In the genomic region with DNA sequence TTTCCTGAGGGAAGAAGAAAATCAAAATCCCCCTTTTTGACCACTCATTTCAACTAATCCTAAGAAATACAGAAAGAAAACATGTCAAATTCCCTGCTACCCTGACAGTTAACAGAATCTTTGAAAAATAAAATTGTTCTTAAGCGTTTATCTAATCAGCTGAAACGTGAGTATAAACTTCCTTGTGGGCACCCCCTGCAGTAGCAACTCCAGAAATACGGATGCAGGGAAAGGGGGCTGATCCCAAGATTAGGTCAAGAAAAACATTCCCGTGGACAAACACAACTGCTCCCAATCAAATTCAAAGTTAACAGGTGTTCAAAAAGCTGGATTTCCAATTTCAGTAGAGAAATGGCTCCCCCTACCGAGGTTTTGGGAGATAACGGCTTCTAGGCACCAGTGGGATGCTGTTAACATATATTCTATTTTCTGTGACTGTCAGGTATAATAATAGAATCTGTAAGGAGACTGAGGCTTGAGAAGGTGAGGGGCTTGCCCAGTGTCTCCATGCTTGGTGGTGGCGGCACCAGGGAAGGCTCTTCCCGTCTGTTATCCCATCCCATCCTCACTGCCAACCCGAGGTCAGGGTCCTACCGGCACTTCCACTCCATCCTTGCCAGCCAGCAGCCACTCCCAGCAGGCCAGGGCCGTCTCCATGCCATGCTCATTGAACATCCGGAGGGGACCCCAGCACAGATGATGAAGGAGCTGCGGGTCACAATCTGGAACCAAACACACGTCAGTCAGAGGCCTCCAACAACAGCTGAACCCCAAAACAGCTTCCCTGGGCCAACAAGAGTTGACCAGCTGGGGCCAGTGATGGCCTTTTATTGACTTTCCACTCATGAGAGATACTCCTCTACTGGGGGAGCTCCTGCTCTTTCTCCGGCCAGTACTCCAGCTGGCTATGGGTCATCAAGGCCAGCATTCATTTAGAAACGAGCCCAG, we compare ENCODE assay signal across 8 cellular contexts. TPM values are rescaled to one million over a fixed set of nuclear protein-coding genes. Genes with fewer than 3 reads are reported as not detected.
DNase-seq lines count a peak whose midpoint lies in the region; ATAC-seq and TF ChIP-seq lines count a peak whose summit lies in the region.

No MANE protein-coding gene starts in this region.

- ATAC-seq in natural killer cell (no peak), HG03571 (IDR thresholded peaks at IDR 0.05; ENCODE audit: unreplicated experiment) (no peak), HG02870 (IDR thresholded peaks at IDR 0.05; ENCODE audit: unreplicated experiment) (no peak)
- no peak for ATAC-seq in natural killer cell treated with Interleukin-12 subunit alpha and Interleukin-12 subunit beta and Interleukin-15 and Interleukin-18, amount 100 ng/mL, for 72 hours

- intact Hi-C loops in natural killer cell (cut with micrococcal nuclease), result loop anchor here (2.0 to 5.0 kb wide), 2 partner anchors 135 to 325 kb away; no protein-coding TSS in a partner anchor

- H3K27me3 Mint-ChIP-seq in natural killer cell (ENCODE audit: low read depth in 2 of 2), result no peaks in the 10 kb centered on the region
- no peaks in the 10 kb centered on the region for H3K27me3 Mint-ChIP-seq in natural killer cell treated with Interleukin-12 subunit alpha and Interleukin-12 subunit beta and Interleukin-15 and Interleukin-18, amount 100 ng/mL, for 72 hours

- H3K4me3 Mint-ChIP-seq in natural killer cell, result no peak overlapping the region
- no peak overlapping the region for H3K4me3 Mint-ChIP-seq in natural killer cell treated with Interleukin-12 subunit alpha and Interleukin-12 subunit beta and Interleukin-15 and Interleukin-18, amount 100 ng/mL, for 72 hours

- H3K4me1 Mint-ChIP-seq in natural killer cell, result peaks cover 5 to 6% of the 10 kb centered on the region in 2 donors
- peaks cover 3 to 9% of the 10 kb centered on the region in 2 donors for H3K4me1 Mint-ChIP-seq in natural killer cell treated with Interleukin-12 subunit alpha and Interleukin-12 subunit beta and Interleukin-15 and Interleukin-18, amount 100 ng/mL, for 72 hours (ENCODE audit: low read depth in 2 of 2)

- no peak overlapping the region for H3K27ac Mint-ChIP-seq in natural killer cell
- no peak overlapping the region for H3K27ac Mint-ChIP-seq in natural killer cell treated with Interleukin-12 subunit alpha and Interleukin-12 subunit beta and Interleukin-15 and Interleukin-18, amount 100 ng/mL, for 72 hours

- DNase-seq in natural killer cell (no peak), NCI-H2227 treated with DMSO at 0.1 percent for 48 hours (lab: John Stamatoyannopoulos, UW) (peak; percentile 14), globus pallidus (ENCODE audit: low spot score) (peak; percentile 19)
- DNase-seq in natural killer cell treated with Interleukin-12 subunit alpha and Interleukin-12 subunit beta and Interleukin-15 and Interleukin-18, amount 100 ng/mL, for 72 hours (ENCODE audit: low spot score), result no peak
- peak; percentile 47 to 54 for DNase-seq in activated T-cell treated with anti-CD3 and anti-CD28 coated beads, Interleukin-2, amount 50 U/mL, for 48 hours
- DNase-seq in stimulated activated CD4-positive, alpha-beta T cell treated with anti-CD3 and anti-CD28 coated beads, Interleukin-12 subunit alpha, Interleukin-12 subunit beta, amount 100 ng/mL, for 4 hours, result peak; percentile 25

- H3K9me3 Mint-ChIP-seq in natural killer cell, result no peaks in the 10 kb centered on the region
- H3K9me3 Mint-ChIP-seq in natural killer cell treated with Interleukin-12 subunit alpha and Interleukin-12 subunit beta and Interleukin-15 and Interleukin-18, amount 100 ng/mL, for 72 hours, result no peaks in the 10 kb centered on the region

- peaks cover 8% of the 10 kb centered on the region for H3K36me3 Mint-ChIP-seq in natural killer cell
- peaks cover 16% of the 10 kb centered on the region for H3K36me3 Mint-ChIP-seq in natural killer cell treated with Interleukin-12 subunit alpha and Interleukin-12 subunit beta and Interleukin-15 and Interleukin-18, amount 100 ng/mL, for 72 hours

- peak; percentile 77 for TF ChIP-seq CTCF in natural killer cell (IDR thresholded peaks at IDR 0.05)

RNA-seq across cellular contexts. Expression of gene SERPIND1, which starts 32.0 kb away (rescaled TPM):
- under 1 TPM in 1 of 3 donors, not detected in 2; 0.43 TPM for total RNA-seq in natural killer cell
- total RNA-seq in natural killer cell treated with Interleukin-12 subunit alpha and Interleukin-12 subunit beta and Interleukin-15 and Interleukin-18, amount 100 ng/mL, for 72 hours, result under 1 TPM in 1 of 2 donors, not detected in 1; 0.39 TPM

Comparison
In these comparisons a context has a peak if more than half of its experiments do, and no peak if none do; other contexts are left out.
1. DNase-seq: peak in NCI-H2227 treated with DMSO at 0.1 percent for 48 hours (single experiment), activated T-cell treated with anti-CD3 and anti-CD28 coated beads, Interleukin-2, amount 50 U/mL, for 48 hours (2 of 2), globus pallidus (single experiment) and stimulated activated CD4-positive, alpha-beta T cell treated with anti-CD3 and anti-CD28 coated beads, Interleukin-12 subunit alpha, Interleukin-12 subunit beta, amount 100 ng/mL, for 4 hours (single experiment); none in natural killer cell (single experiment) and natural killer cell treated with Interleukin-12 subunit alpha and Interleukin-12 subunit beta and Interleukin-15 and Interleukin-18, amount 100 ng/mL, for 72 hours (single experiment).